ENCODE assay signal across 1 cellular context in genomic region chr15:75437721-75438120, GRCh38.
TF ChIP-seq lines count a peak whose summit lies in the region.

No MANE protein-coding gene starts in this region.

TF ChIP-seq in SK-N-SH, 30 proteins besides CTCF, POLR2A, EP300 and RAD21 (continued from another document):
- TF ChIP-seq ELF1 (IDR thresholded peaks at IDR 0.05) (no peak), IRF3 (IDR thresholded peaks at IDR 0.05; ENCODE audit: low read depth, low read length) (no peak)
- TF ChIP-seq, protein P1, sequence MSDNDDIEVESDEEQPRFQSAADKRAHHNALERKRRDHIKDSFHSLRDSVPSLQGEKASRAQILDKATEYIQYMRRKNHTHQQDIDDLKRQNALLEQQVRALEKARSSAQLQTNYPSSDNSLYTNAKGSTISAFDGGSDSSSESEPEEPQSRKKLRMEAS (IDR thresholded peaks at IDR 0.05; ENCODE audit: low read depth): no peak
